In genomic region chr1:68495968-68496679, GRCh38 we compare ENCODE assay signal across 2 cellular contexts.
A peak's percentile ranks its signal among the peaks of the same experiment; 100 is the strongest.
TF ChIP-seq lines count a peak whose summit lies in the region.

No MANE protein-coding gene starts in this region.

TF ChIP-seq in HCT116, 20 proteins besides CTCF, POLR2A, EP300 and RAD21:
- 0 out of 2 replicates have a peak, but pooled peaks have one; percentile 18 for TF ChIP-seq MAX (IDR thresholded peaks at IDR 0.05)
- no peak for TF ChIP-seq SRF (IDR thresholded peaks at IDR 0.05; ENCODE audit: low read depth)
- no peak for TF ChIP-seq JUND (IDR thresholded peaks at IDR 0.05)
- TF ChIP-seq EZH2 (IDR thresholded peaks at IDR 0.05), result no peak
- TF ChIP-seq ATF3 (IDR thresholded peaks at IDR 0.05), result no peak

TF ChIP-seq in GM12878, 131 proteins besides CTCF, POLR2A, EP300 and RAD21:
- TF ChIP-seq HCFC1 (IDR thresholded peaks at IDR 0.05; ENCODE audit: low read length) (no peak), CEBPZ (IDR thresholded peaks at IDR 0.05; ENCODE audit: low read depth, low read length) (no peak), SPI1 (IDR thresholded peaks at IDR 0.05; ENCODE audit: borderline replicate concordance, insufficient read depth, low read depth, low read length) (no peak), RUNX3 (IDR thresholded peaks at IDR 0.05; ENCODE audit: low read length) (0 out of 2 replicates have a peak, but pooled peaks have one; percentile 12)
